Comparison of ENCODE assay signal across 18 cellular contexts in genomic region chr16:88356124-88356726, GRCh38. TPM values are rescaled to one million over a fixed set of nuclear protein-coding genes. Genes with fewer than 3 reads are reported as not detected.
A peak's percentile ranks its signal among the peaks of the same experiment; 100 is the strongest.
DNase-seq lines count a peak whose midpoint lies in the region; ATAC-seq and TF ChIP-seq lines count a peak whose summit lies in the region.
"Had no signal": no experiment of that assay in that cellular context is flagged by ENCODE, and none has a peak within 500 bp of the region (broad histone marks: within the 10 kb centered on the region; RNA-seq: fewer than 3 reads in every experiment).

No MANE protein-coding gene starts in this region.

- no peaks in the 10 kb centered on the region for H3K36me3 Mint-ChIP-seq in neural progenitor cell

- H4K20me1 ChIP-seq in neural progenitor cell (ENCODE audit: low read depth), result no peaks in the 10 kb centered on the region

- no peak overlapping the region for H3K4me2 ChIP-seq in neural progenitor cell
- H3K4me2 ChIP-seq: KMS-11, PC-9 had no signal

- H3K27me3 ChIP-seq in left ventricle myocardium inferior (ENCODE audit: low read depth) (peaks cover 29% of the 10 kb centered on the region), neural progenitor cell (no peaks in the 10 kb centered on the region)

- peaks cover 8% of the 10 kb centered on the region for H3K27me3 Mint-ChIP-seq in neural progenitor cell (ENCODE audit: insufficient read depth, low read depth)

- H3K4me3 ChIP-seq in left ventricle myocardium inferior (no peak overlapping the region), neural progenitor cell (no peak overlapping the region)
- H3K4me3 ChIP-seq: BLaER1 treated with 17β-estradiol and CSF1 and Interleukin-3, amounts not matched to agents 10 nM and 100 nM; GM23248; PC-9 had no signal

- H3K9ac ChIP-seq in neural progenitor cell, result no peak overlapping the region
- H3K9ac ChIP-seq: BLaER1 treated with 17β-estradiol and CSF1 and Interleukin-3, amounts not matched to agents 10 nM and 100 nM; GM23248; KMS-11 had no signal

- H3K4me3 Mint-ChIP-seq in neural progenitor cell, result no peak overlapping the region

- H3F3A ChIP-seq in neural progenitor cell (ENCODE audit: low read depth), result no peaks in the 10 kb centered on the region

- H3K9me3 ChIP-seq in left ventricle myocardium inferior (replicated peaks), result no peaks in the 10 kb centered on the region
- no peaks in the 10 kb centered on the region for H3K9me3 ChIP-seq in neural progenitor cell (ENCODE audit: low read depth)

- intact Hi-C loops in left ventricle myocardium inferior (cut with micrococcal nuclease), result no loop called here
- intact Hi-C loops in Right ventricle myocardium superior (cut with DNase I), result no loop called here

- H3K4me1 Mint-ChIP-seq in neural progenitor cell, result peaks cover 14% of the 10 kb centered on the region

- peaks cover 5% of the 10 kb centered on the region for H3K9me3 Mint-ChIP-seq in neural progenitor cell

- DNase-seq in left ventricle myocardium inferior (peak; percentile 9), Right ventricle myocardium superior (no peak), fibroblast of gingiva (ENCODE audit: low read depth) (peak; percentile 17), neural progenitor cell (ENCODE audit: low spot score) (no peak), GM19240 (ENCODE audit: insufficient read length, low spot score) (no peak)
- DNase-seq: 8988T, DND-41, GM23248, NCI-H1048, NCI-H2081 treated with DMSO at 0.1 percent for 48 hours, NCI-H2227 treated with DMSO at 0.1 percent for 48 hours, NCI-H524, PC-9 had no signal

- ATAC-seq in Right ventricle myocardium superior (ENCODE audit: poor library complexity) (no peak), HG03460 (IDR thresholded peaks at IDR 0.05; ENCODE audit: unreplicated experiment) (no peak), GM21423 (IDR thresholded peaks at IDR 0.05; ENCODE audit: unreplicated experiment) (no peak), HG03469 (IDR thresholded peaks at IDR 0.05; ENCODE audit: unreplicated experiment) (no peak)

- H3K36me3 ChIP-seq in left ventricle myocardium inferior (no peaks in the 10 kb centered on the region), neural progenitor cell (no peaks in the 10 kb centered on the region)
- H3K36me3 ChIP-seq: BLaER1 treated with 17β-estradiol and CSF1 and Interleukin-3, amounts not matched to agents 10 nM and 100 nM had no signal

- H3K4me1 ChIP-seq in left ventricle myocardium inferior (no peaks in the 10 kb centered on the region), neural progenitor cell (no peaks in the 10 kb centered on the region)

- H3K79me2 ChIP-seq in neural progenitor cell (ENCODE audit: low read depth), result no peaks in the 10 kb centered on the region

- H2AFZ ChIP-seq in neural progenitor cell (replicated peaks), result no peak overlapping the region
- H2AFZ ChIP-seq: GM23248, PC-9 had no signal

- TF ChIP-seq CTCF in left ventricle myocardium inferior (IDR thresholded peaks at IDR 0.05; ENCODE audit: borderline replicate concordance) (no peak), neural progenitor cell (IDR thresholded peaks at IDR 0.05) (no peak)

- peak overlapping the region; percentile 72 for H3K27ac Mint-ChIP-seq in neural progenitor cell

- no peak overlapping the region for H3K27ac ChIP-seq in left ventricle myocardium inferior (replicated peaks)
- H3K27ac ChIP-seq in neural progenitor cell, result no peak overlapping the region
- H3K27ac ChIP-seq: BLaER1 treated with 17β-estradiol and CSF1 and Interleukin-3, amounts not matched to agents 10 nM and 100 nM; GM23248; KMS-11; PC-9 had no signal

RNA-seq across cellular contexts. Expression of gene ZNF469, which starts 26.5 kb away (rescaled TPM):
- total RNA-seq in left ventricle myocardium inferior, result 0.74 TPM
- total RNA-seq in Right ventricle myocardium superior, result 0.94 TPM
- 0.02 and 0.03 TPM in 2 replicates for total RNA-seq in neural progenitor cell (ENCODE audit: low replicate concordance)

Comparison
In these comparisons a context has a peak if more than half of its experiments do, and no peak if none do; other contexts are left out.
1. DNase-seq: peak in left ventricle myocardium inferior (single experiment) and fibroblast of gingiva (single experiment); none in Right ventricle myocardium superior (single experiment), neural progenitor cell (single experiment) and GM19240 (single experiment).